Comparison of ENCODE assay signal across 1 cellular context in genomic region chr4:138859249-138859648, GRCh38.
TF ChIP-seq lines count a peak whose summit lies in the region.

No MANE protein-coding gene starts in this region.

TF ChIP-seq in HCT116, 20 proteins besides CTCF, POLR2A, EP300 and RAD21 (continued from another document):
- TF ChIP-seq, protein P1, sequence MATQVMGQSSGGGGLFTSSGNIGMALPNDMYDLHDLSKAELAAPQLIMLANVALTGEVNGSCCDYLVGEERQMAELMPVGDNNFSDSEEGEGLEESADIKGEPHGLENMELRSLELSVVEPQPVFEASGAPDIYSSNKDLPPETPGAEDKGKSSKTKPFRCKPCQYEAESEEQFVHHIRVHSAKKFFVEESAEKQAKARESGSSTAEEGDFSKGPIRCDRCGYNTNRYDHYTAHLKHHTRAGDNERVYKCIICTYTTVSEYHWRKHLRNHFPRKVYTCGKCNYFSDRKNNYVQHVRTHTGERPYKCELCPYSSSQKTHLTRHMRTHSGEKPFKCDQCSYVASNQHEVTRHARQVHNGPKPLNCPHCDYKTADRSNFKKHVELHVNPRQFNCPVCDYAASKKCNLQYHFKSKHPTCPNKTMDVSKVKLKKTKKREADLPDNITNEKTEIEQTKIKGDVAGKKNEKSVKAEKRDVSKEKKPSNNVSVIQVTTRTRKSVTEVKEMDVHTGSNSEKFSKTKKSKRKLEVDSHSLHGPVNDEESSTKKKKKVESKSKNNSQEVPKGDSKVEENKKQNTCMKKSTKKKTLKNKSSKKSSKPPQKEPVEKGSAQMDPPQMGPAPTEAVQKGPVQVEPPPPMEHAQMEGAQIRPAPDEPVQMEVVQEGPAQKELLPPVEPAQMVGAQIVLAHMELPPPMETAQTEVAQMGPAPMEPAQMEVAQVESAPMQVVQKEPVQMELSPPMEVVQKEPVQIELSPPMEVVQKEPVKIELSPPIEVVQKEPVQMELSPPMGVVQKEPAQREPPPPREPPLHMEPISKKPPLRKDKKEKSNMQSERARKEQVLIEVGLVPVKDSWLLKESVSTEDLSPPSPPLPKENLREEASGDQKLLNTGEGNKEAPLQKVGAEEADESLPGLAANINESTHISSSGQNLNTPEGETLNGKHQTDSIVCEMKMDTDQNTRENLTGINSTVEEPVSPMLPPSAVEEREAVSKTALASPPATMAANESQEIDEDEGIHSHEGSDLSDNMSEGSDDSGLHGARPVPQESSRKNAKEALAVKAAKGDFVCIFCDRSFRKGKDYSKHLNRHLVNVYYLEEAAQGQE (IDR thresholded peaks at IDR 0.05; ENCODE audit: low read depth) = no peak
- TF ChIP-seq SP1 (IDR thresholded peaks at IDR 0.05; ENCODE audit: low read depth) = no peak
- no peak for TF ChIP-seq ZBTB33 (IDR thresholded peaks at IDR 0.05; ENCODE audit: extremely low read depth, insufficient replicate concordance, low read length)
- no peak for TF ChIP-seq CEBPB (IDR thresholded peaks at IDR 0.05; ENCODE audit: low read depth)
- no peak for TF ChIP-seq YY1 (IDR thresholded peaks at IDR 0.05; ENCODE audit: extremely low read depth, insufficient replicate concordance, low read depth, low read length)
- no peak for TF ChIP-seq JUND (IDR thresholded peaks at IDR 0.05)
- TF ChIP-seq, protein P2, sequence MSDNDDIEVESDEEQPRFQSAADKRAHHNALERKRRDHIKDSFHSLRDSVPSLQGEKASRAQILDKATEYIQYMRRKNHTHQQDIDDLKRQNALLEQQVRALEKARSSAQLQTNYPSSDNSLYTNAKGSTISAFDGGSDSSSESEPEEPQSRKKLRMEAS (IDR thresholded peaks at IDR 0.05) = no peak
- TF ChIP-seq POLR2AphosphoS5 (IDR thresholded peaks at IDR 0.05; ENCODE audit: low read depth, low read length) = no peak
- TF ChIP-seq FOSL1 (IDR thresholded peaks at IDR 0.05; ENCODE audit: low read depth) = no peak
- no peak for TF ChIP-seq EZH2 (IDR thresholded peaks at IDR 0.05)
